Comparison of ENCODE assay signal across 8 cellular contexts in the genomic region with DNA sequence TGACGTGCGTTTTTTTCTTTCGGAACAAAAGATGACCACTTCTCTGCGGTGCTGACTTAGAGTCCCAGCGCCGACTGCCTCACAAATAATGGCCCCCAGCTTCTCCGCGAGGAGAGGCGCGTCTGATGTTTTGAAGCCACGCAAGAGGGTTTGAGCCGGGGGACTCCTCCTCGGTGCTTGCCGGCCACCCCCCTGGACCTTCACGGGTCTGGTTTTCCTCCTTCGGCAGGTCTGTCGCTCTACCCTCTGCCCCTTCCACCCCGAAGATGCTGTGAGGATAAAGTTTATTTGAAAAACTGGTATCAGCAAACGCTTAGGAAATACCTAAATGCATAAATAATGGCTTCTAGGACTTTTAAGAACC. TPM values are rescaled to one million over a fixed set of nuclear protein-coding genes. Genes with fewer than 3 reads are reported as not detected.
DNase-seq lines count a peak whose midpoint lies in the region; ATAC-seq and TF ChIP-seq lines count a peak whose summit lies in the region.

No MANE protein-coding gene starts in this region.

- TF ChIP-seq CTCF in PC-3 (conservative IDR thresholded peaks at IDR 0.05; ENCODE audit: low read depth, low read length), result no peak
- no peak for TF ChIP-seq CTCF in epithelial cell of esophagus (IDR thresholded peaks at IDR 0.05; ENCODE audit: insufficient read depth, low read depth, low read length, missing control alignments)
- no peak for TF ChIP-seq CTCF in osteoblast (IDR thresholded peaks at IDR 0.05; ENCODE audit: extremely low read depth, low read depth, low read length)

- H3K4me2 ChIP-seq in PC-3 (ENCODE audit: low read length), result peak overlapping the region; percentile 97
- peak overlapping the region; percentile 97 for H3K4me2 ChIP-seq in osteoblast (ENCODE audit: insufficient read depth, low read length)

- no peaks in the 10 kb centered on the region for H3F3A ChIP-seq in PC-3 (ENCODE audit: low read length, unreplicated experiment)

- POLR2A ChIA-PET in PC-3 (lab: Charles Lee; ENCODE audit: unreplicated experiment), result interaction anchor here (0.6 kb wide), 1 partner anchor 799 kb away, joined by 6 read pairs; a partner anchor contains a TSS

- TSS peak; percentile 61 for BruUV-seq in PC-3 (replicated peaks; lab: Mats Ljungman, UMichigan)

- no peak overlapping the region for H3K27ac ChIP-seq in PC-3 (ENCODE audit: low read length)
- H3K27ac ChIP-seq in osteoblast (ENCODE audit: low read depth, low read length), result peak overlapping the region; percentile 72

- H3K9me2 ChIP-seq in PC-3 (replicated peaks; ENCODE audit: low read length), result no peaks in the 10 kb centered on the region

- H3K27me3 ChIP-seq in PC-3 (ENCODE audit: low read length), result no peaks in the 10 kb centered on the region
- H3K27me3 ChIP-seq in osteoblast (ENCODE audit: insufficient read depth, low read length), result no peaks in the 10 kb centered on the region

- intact Hi-C loops in PC-3 (cut with micrococcal nuclease), result no loop called here

- peak overlapping the region; percentile 86 for H3K9ac ChIP-seq in PC-3 (ENCODE audit: low read length)

- H3K4me1 ChIP-seq in PC-3 (ENCODE audit: insufficient read depth, low read length), result peaks cover 33% of the 10 kb centered on the region
- peaks cover 42% of the 10 kb centered on the region for H3K4me1 ChIP-seq in osteoblast (ENCODE audit: insufficient read depth, low read length)

- DNase-seq in PC-3 (peak; percentile 14), epithelial cell of esophagus (ENCODE audit: low read depth) (peak; percentile 22), osteoblast (ENCODE audit: insufficient read length, low spot score, missing footprints) (no peak)

- H3K4me3 ChIP-seq in PC-3 (ENCODE audit: low read length) (peak overlapping the region; percentile 82), epithelial cell of esophagus (ENCODE audit: low read length) (peak overlapping the region; percentile 82), osteoblast (ENCODE audit: insufficient read depth, low read length) (peak overlapping the region; percentile 98)

- CTCF ChIA-PET in PC-3 (lab: Charles Lee), result no interaction called here

- H2AFZ ChIP-seq in PC-3 (ENCODE audit: low read length), result peak overlapping the region; percentile 75
- peak overlapping the region; percentile 85 for H2AFZ ChIP-seq in osteoblast (ENCODE audit: low read length)

- ATAC-seq in GM19455 (IDR thresholded peaks at IDR 0.05; ENCODE audit: unreplicated experiment) (peak; percentile 7), PC-3 (0 out of 2 replicates have a peak, but pooled peaks have one; percentile 1), GM21825 (IDR thresholded peaks at IDR 0.05; ENCODE audit: unreplicated experiment) (no peak), HG02678 (IDR thresholded peaks at IDR 0.05; ENCODE audit: unreplicated experiment) (no peak), GM21737 (IDR thresholded peaks at IDR 0.05; ENCODE audit: unreplicated experiment) (no peak), GM19467 (IDR thresholded peaks at IDR 0.05; ENCODE audit: unreplicated experiment) (no peak)

- H4K20me1 ChIP-seq in PC-3 (ENCODE audit: low read length) (no peaks in the 10 kb centered on the region), osteoblast (ENCODE audit: insufficient read depth, low read length) (peaks cover 16% of the 10 kb centered on the region)

- H3K36me3 ChIP-seq in PC-3 (ENCODE audit: low read depth, low read length) (0 out of 2 replicates have a peak, but pooled peaks cover 4% of the 10 kb centered on the region), osteoblast (ENCODE audit: insufficient read depth, low read length) (peaks cover 27% of the 10 kb centered on the region)

- H3K79me2 ChIP-seq in PC-3 (ENCODE audit: low read length) (peaks cover 50% of the 10 kb centered on the region), osteoblast (ENCODE audit: insufficient read depth, low read length) (peaks cover 58% of the 10 kb centered on the region)

- H3K9me3 ChIP-seq in PC-3 (ENCODE audit: low read length), result no peaks in the 10 kb centered on the region
- H3K9me3 ChIP-seq in osteoblast (ENCODE audit: low read depth, low read length), result no peaks in the 10 kb centered on the region

RNA-seq across cellular contexts. Expression of a gene that starts 0.6 kb away (rescaled TPM):
- total RNA-seq in PC-3 (2014; rRNA removed), result 15.0 and 16.2 TPM in 2 replicates
- total RNA-seq in osteoblast, result 9.1 and 10.5 TPM in 2 replicates

RNA-seq across cellular contexts. Expression of a gene that starts 0.8 kb away (rescaled TPM):
- 42.4 and 57.4 TPM in 2 replicates for total RNA-seq in PC-3 (2014; rRNA removed)
- 30.8 and 41.0 TPM in 2 replicates for total RNA-seq in osteoblast

RNA-seq across cellular contexts. Expression of a gene that starts 11.9 kb away (rescaled TPM):
- total RNA-seq in PC-3 (2014; rRNA removed) (28.2 and 29.8 TPM in 2 replicates), osteoblast (52.1 and 52.5 TPM in 2 replicates)

RNA-seq across cellular contexts. Expression of a gene that starts 32.9 kb away (rescaled TPM):
- total RNA-seq in PC-3 (2014; rRNA removed) (11.0 and 12.8 TPM in 2 replicates), osteoblast (27.5 and 31.5 TPM in 2 replicates)

Comparison
In these comparisons a context has a peak if more than half of its experiments do, and no peak if none do; other contexts are left out.
1. ATAC-seq: peak in GM19455 (single experiment) and PC-3 (single experiment); none in GM21825 (single experiment), HG02678 (single experiment), GM21737 (single experiment) and GM19467 (single experiment).
2. Peak in every context shown above with its lines, with median percentiles within 50 percentile points of each other: H3K4me3 ChIP-seq.